ENCODE assay signal across 19 cellular contexts in genomic region chr16:57873218-57873617, GRCh38.
DNase-seq lines count a peak whose midpoint lies in the region; ATAC-seq and TF ChIP-seq lines count a peak whose summit lies in the region.
"Had no signal": no experiment of that assay in that cellular context is flagged by ENCODE, and none has a peak within 500 bp of the region (broad histone marks: within the 10 kb centered on the region; RNA-seq: fewer than 3 reads in every experiment).

No MANE protein-coding gene starts in this region.

- no peak for ATAC-seq in HG03469 (IDR thresholded peaks at IDR 0.05; ENCODE audit: unreplicated experiment)
- ATAC-seq: activated CD8-positive, alpha-beta T cell treated with anti-CD3 and anti-CD28 coated beads, Interleukin-2, amount 10 ng/mL, durations not matched to agents 7 days and 5 days; activated T-cell treated with anti-CD3 and anti-CD28 coated beads, Interleukin-2, amount 50 U/mL, for 4 hours had no signal

- H3K4me3 ChIP-seq in HUES48 (ENCODE audit: low read depth, low read length) = peak overlapping the region; percentile 24
- H3K4me3 ChIP-seq in ascending aorta = no peak overlapping the region
- no peak overlapping the region for H3K4me3 ChIP-seq in Peyer's patch
- H3K4me3 ChIP-seq: esophagus squamous epithelium had no signal

- DNase-seq in COR-L47 (lab: John Stamatoyannopoulos, UW) (peak; percentile 16), NCI-H510A treated with DMSO at 0.1 percent for 48 hours (lab: John Stamatoyannopoulos, UW) (peak; percentile 78), iPS-NIHi7 (ENCODE audit: extremely low spot score) (peak; percentile 69), ascending aorta (ENCODE audit: low spot score in 2 of 2) (no peak), Peyer's patch (no peak)
- DNase-seq: activated CD8-positive, alpha-beta T cell treated with anti-CD3 and anti-CD28 coated beads, Interleukin-2, amount 10 ng/mL, durations not matched to agents 7 days and 5 days; activated naive CD4-positive, alpha-beta T cell treated with anti-CD3 and anti-CD28 coated beads for 36 hours; activated T-cell treated with anti-CD3 and anti-CD28 coated beads, Interleukin-2, amount 50 U/mL, for 4 hours; anterior cingulate cortex; CD4-positive, alpha-beta memory T cell; effector CD8-positive, alpha-beta T cell; esophagus squamous epithelium; GOT3; NCI-H2081; nucleus accumbens; SK-N-SH; stimulated activated CD4-positive, alpha-beta T cell treated with anti-CD3 and anti-CD28 coated beads, Interleukin-12 subunit alpha, Interleukin-12 subunit beta, amount 100 ng/mL, for 4 hours had no signal

- H3K9ac ChIP-seq in HUES48 (ENCODE audit: low read depth, low read length) = no peak overlapping the region
- H3K9ac ChIP-seq: SK-N-SH had no signal

- H3K9me3 ChIP-seq in HUES48 (ENCODE audit: control insufficient read depth, insufficient read depth, low read length) (no peaks in the 10 kb centered on the region), ascending aorta (no peaks in the 10 kb centered on the region), Peyer's patch (no peaks in the 10 kb centered on the region)
- H3K9me3 ChIP-seq: esophagus squamous epithelium, SK-N-SH had no signal

- no peak overlapping the region for H3K27ac ChIP-seq in HUES48 (ENCODE audit: low read depth, low read length)
- H3K27ac ChIP-seq in ascending aorta = no peak overlapping the region
- H3K27ac ChIP-seq in Peyer's patch = no peak overlapping the region
- H3K27ac ChIP-seq: esophagus squamous epithelium had no signal

- H3K27me3 ChIP-seq in HUES48 (ENCODE audit: control insufficient read depth, insufficient read depth, low read length) (no peaks in the 10 kb centered on the region), ascending aorta (no peaks in the 10 kb centered on the region), Peyer's patch (no peaks in the 10 kb centered on the region)

- intact Hi-C loops in ascending aorta (cut with DNase I) = no loop called here

- TF ChIP-seq CTCF in ascending aorta (IDR thresholded peaks at IDR 0.05) = no peak
- no peak for TF ChIP-seq CTCF in Peyer's patch (IDR thresholded peaks at IDR 0.05)

- TF ChIP-seq POLR2A in Peyer's patch (IDR thresholded peaks at IDR 0.05) = no peak

- H3K36me3 ChIP-seq in HUES48 (ENCODE audit: control insufficient read depth, insufficient read depth, low read length) (no peaks in the 10 kb centered on the region), ascending aorta (no peaks in the 10 kb centered on the region), Peyer's patch (no peaks in the 10 kb centered on the region)
- H3K36me3 ChIP-seq: esophagus squamous epithelium had no signal

- H3K4me1 ChIP-seq in HUES48 (ENCODE audit: control insufficient read depth, insufficient read depth, low read length) (peaks cover 11% of the 10 kb centered on the region), ascending aorta (no peaks in the 10 kb centered on the region), Peyer's patch (no peaks in the 10 kb centered on the region)

Comparison
In these comparisons a context has a peak if more than half of its experiments do, and no peak if none do; other contexts are left out.
1. DNase-seq: peak in COR-L47 (single experiment), NCI-H510A treated with DMSO at 0.1 percent for 48 hours (single experiment) and iPS-NIHi7 (single experiment); none in ascending aorta (0 of 2) and Peyer's patch (0 of 3).